Comparison of ENCODE assay signal across 1 cellular context in the genomic region with DNA sequence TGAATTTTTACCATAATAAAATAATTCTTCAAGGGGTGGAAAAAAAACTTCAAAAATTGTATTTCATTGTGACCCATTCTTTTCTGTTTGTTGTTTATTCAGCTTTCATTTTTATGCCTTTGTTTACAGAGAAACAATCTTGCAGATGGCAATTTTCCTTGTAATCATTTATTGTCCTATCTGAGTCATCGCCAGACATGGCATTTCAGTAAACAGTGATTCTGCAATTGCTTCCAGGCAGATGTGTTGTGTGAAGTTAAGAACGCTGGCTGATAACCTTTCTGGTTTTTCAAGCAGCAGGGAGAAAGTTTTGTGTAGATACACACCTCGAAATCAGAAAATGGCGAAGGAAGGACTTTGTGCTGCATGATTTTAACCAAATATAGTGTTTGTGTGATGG.
TF ChIP-seq lines count a peak whose summit lies in the region.

No MANE protein-coding gene starts in this region.

TF ChIP-seq in K562, 482 proteins besides CTCF, POLR2A, EP300 and RAD21 (continued from another document):
- TF ChIP-seq, protein P1, sequence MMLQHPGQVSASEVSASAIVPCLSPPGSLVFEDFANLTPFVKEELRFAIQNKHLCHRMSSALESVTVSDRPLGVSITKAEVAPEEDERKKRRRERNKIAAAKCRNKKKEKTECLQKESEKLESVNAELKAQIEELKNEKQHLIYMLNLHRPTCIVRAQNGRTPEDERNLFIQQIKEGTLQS (IDR thresholded peaks at IDR 0.05), result peak; percentile 67
- TF ChIP-seq, protein P1 (CRISPR knock-in tag; conservative IDR thresholded peaks at IDR 0.05), result no peak
- TF ChIP-seq, protein P2, sequence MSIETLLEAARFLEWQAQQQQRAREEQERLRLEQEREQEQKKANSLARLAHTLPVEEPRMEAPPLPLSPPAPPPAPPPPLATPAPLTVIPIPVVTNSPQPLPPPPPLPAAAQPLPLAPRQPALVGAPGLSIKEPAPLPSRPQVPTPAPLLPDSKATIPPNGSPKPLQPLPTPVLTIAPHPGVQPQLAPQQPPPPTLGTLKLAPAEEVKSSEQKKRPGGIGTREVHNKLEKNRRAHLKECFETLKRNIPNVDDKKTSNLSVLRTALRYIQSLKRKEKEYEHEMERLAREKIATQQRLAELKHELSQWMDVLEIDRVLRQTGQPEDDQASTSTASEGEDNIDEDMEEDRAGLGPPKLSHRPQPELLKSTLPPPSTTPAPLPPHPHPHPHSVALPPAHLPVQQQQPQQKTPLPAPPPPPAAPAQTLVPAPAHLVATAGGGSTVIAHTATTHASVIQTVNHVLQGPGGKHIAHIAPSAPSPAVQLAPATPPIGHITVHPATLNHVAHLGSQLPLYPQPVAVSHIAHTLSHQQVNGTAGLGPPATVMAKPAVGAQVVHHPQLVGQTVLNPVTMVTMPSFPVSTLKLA (conservative IDR thresholded peaks at IDR 0.05), result no peak
- TF ChIP-seq MAFK (IDR thresholded peaks at IDR 0.05; ENCODE audit: low read length), result peak; percentile 39; the same call in 1 of the 2 replicates
- TF ChIP-seq MEIS2 (IDR thresholded peaks at IDR 0.05; ENCODE audit: partially characterized antibody), result peak; percentile 58
- TF ChIP-seq C11orf30 (IDR thresholded peaks at IDR 0.05; ENCODE audit: low read depth), result peak; percentile 27; the same call in 1 of the 2 replicates
- peak; percentile 35; the same call in 1 of the 2 replicates for TF ChIP-seq SMARCA4 (IDR thresholded peaks at IDR 0.05)
- TF ChIP-seq NCOR1 (IDR thresholded peaks at IDR 0.05), result peak; percentile 60
- TF ChIP-seq CCNT2 (IDR thresholded peaks at IDR 0.05; ENCODE audit: borderline replicate concordance, extremely low read depth, insufficient read length, low read depth, low read length), result peak; percentile 20
- TF ChIP-seq MAFG (tag; conservative IDR thresholded peaks at IDR 0.05), result peak; percentile 64
- TF ChIP-seq TCF3 (CRISPR knock-in tag; IDR thresholded peaks at IDR 0.05), result peak; percentile 26; the same call in 1 of the 2 replicates
- TF ChIP-seq ZNF695 (CRISPR knock-in tag; IDR thresholded peaks at IDR 0.05), result no peak
- TF ChIP-seq NR1H2 (CRISPR knock-in tag; IDR thresholded peaks at IDR 0.05), result no peak
- TF ChIP-seq TEAD4 (IDR thresholded peaks at IDR 0.05; ENCODE audit: low read length), result peak; percentile 66
- no peak for TF ChIP-seq TEAD4 (CRISPR knock-in tag; IDR thresholded peaks at IDR 0.05; ENCODE audit: borderline replicate concordance)
- TF ChIP-seq, protein P3, sequence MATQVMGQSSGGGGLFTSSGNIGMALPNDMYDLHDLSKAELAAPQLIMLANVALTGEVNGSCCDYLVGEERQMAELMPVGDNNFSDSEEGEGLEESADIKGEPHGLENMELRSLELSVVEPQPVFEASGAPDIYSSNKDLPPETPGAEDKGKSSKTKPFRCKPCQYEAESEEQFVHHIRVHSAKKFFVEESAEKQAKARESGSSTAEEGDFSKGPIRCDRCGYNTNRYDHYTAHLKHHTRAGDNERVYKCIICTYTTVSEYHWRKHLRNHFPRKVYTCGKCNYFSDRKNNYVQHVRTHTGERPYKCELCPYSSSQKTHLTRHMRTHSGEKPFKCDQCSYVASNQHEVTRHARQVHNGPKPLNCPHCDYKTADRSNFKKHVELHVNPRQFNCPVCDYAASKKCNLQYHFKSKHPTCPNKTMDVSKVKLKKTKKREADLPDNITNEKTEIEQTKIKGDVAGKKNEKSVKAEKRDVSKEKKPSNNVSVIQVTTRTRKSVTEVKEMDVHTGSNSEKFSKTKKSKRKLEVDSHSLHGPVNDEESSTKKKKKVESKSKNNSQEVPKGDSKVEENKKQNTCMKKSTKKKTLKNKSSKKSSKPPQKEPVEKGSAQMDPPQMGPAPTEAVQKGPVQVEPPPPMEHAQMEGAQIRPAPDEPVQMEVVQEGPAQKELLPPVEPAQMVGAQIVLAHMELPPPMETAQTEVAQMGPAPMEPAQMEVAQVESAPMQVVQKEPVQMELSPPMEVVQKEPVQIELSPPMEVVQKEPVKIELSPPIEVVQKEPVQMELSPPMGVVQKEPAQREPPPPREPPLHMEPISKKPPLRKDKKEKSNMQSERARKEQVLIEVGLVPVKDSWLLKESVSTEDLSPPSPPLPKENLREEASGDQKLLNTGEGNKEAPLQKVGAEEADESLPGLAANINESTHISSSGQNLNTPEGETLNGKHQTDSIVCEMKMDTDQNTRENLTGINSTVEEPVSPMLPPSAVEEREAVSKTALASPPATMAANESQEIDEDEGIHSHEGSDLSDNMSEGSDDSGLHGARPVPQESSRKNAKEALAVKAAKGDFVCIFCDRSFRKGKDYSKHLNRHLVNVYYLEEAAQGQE (CRISPR knock-in tag; IDR thresholded peaks at IDR 0.05; ENCODE audit: low read depth), result no peak
- peak in 1 of 2 experiments; percentile 32; a peak in 2 of 4 replicates for TF ChIP-seq KDM1A (IDR thresholded peaks at IDR 0.05)
- 0 out of 4 replicates have a peak, but pooled peaks of 1 of the 2 experiments have one; percentile 27 for TF ChIP-seq TRIM24 (IDR thresholded peaks at IDR 0.05)
- TF ChIP-seq, protein P4, sequence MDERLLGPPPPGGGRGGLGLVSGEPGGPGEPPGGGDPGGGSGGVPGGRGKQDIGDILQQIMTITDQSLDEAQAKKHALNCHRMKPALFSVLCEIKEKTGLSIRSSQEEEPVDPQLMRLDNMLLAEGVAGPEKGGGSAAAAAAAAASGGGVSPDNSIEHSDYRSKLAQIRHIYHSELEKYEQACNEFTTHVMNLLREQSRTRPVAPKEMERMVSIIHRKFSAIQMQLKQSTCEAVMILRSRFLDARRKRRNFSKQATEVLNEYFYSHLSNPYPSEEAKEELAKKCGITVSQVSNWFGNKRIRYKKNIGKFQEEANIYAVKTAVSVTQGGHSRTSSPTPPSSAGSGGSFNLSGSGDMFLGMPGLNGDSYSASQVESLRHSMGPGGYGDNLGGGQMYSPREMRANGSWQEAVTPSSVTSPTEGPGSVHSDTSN (CRISPR knock-in tag; IDR thresholded peaks at IDR 0.05; ENCODE audit: low read depth), result no peak
- TF ChIP-seq, protein P4 (tag; conservative IDR thresholded peaks at IDR 0.05; ENCODE audit: low read depth), result peak; percentile 52
- TF ChIP-seq NCOA1 (IDR thresholded peaks at IDR 0.05; ENCODE audit: low read depth), result no peak
- peak; percentile 72 for TF ChIP-seq ARID1B (IDR thresholded peaks at IDR 0.05)
- peak; percentile 60 for TF ChIP-seq NFE2 (IDR thresholded peaks at IDR 0.05; ENCODE audit: low read depth)
- TF ChIP-seq DPF2 (IDR thresholded peaks at IDR 0.05), result peak; percentile 32; the same call in 1 of the 2 replicates
- peak; percentile 79 for TF ChIP-seq FOSL1 (tag; conservative IDR thresholded peaks at IDR 0.05)
- no peak for TF ChIP-seq ZC3H11A (IDR thresholded peaks at IDR 0.05; ENCODE audit: low read depth, low read length)
- TF ChIP-seq CBFA2T2 (conservative IDR thresholded peaks at IDR 0.05), result peak; percentile 70
- peak; percentile 20; the same call in 1 of the 2 replicates for TF ChIP-seq STAT5A (IDR thresholded peaks at IDR 0.05; ENCODE audit: borderline replicate concordance, low read length)
- TF ChIP-seq SMAD2 (IDR thresholded peaks at IDR 0.05; ENCODE audit: low read depth, low read length), result no peak
- TF ChIP-seq, protein P5, sequence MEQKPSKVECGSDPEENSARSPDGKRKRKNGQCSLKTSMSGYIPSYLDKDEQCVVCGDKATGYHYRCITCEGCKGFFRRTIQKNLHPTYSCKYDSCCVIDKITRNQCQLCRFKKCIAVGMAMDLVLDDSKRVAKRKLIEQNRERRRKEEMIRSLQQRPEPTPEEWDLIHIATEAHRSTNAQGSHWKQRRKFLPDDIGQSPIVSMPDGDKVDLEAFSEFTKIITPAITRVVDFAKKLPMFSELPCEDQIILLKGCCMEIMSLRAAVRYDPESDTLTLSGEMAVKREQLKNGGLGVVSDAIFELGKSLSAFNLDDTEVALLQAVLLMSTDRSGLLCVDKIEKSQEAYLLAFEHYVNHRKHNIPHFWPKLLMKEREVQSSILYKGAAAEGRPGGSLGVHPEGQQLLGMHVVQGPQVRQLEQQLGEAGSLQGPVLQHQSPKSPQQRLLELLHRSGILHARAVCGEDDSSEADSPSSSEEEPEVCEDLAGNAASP (IDR thresholded peaks at IDR 0.05), result no peak
- TF ChIP-seq, protein P6, sequence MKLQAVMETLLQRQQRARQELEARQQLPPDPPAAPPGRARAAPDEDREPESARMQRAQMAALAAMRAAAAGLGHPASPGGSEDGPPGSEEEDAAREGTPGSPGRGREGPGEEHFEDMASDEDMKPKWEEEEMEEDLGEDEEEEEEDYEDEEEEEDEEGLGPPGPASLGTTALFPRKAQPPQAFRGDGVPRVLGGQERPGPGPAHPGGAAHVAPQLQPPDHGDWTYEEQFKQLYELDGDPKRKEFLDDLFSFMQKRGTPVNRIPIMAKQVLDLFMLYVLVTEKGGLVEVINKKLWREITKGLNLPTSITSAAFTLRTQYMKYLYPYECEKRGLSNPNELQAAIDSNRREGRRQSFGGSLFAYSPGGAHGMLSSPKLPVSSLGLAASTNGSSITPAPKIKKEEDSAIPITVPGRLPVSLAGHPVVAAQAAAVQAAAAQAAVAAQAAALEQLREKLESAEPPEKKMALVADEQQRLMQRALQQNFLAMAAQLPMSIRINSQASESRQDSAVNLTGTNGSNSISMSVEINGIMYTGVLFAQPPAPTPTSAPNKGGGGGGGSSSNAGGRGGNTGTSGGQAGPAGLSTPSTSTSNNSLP (IDR thresholded peaks at IDR 0.05; ENCODE audit: borderline replicate concordance, low read depth, low read length), result 0 out of 2 replicates have a peak, but pooled peaks have one; percentile 28
